In the genomic region with DNA sequence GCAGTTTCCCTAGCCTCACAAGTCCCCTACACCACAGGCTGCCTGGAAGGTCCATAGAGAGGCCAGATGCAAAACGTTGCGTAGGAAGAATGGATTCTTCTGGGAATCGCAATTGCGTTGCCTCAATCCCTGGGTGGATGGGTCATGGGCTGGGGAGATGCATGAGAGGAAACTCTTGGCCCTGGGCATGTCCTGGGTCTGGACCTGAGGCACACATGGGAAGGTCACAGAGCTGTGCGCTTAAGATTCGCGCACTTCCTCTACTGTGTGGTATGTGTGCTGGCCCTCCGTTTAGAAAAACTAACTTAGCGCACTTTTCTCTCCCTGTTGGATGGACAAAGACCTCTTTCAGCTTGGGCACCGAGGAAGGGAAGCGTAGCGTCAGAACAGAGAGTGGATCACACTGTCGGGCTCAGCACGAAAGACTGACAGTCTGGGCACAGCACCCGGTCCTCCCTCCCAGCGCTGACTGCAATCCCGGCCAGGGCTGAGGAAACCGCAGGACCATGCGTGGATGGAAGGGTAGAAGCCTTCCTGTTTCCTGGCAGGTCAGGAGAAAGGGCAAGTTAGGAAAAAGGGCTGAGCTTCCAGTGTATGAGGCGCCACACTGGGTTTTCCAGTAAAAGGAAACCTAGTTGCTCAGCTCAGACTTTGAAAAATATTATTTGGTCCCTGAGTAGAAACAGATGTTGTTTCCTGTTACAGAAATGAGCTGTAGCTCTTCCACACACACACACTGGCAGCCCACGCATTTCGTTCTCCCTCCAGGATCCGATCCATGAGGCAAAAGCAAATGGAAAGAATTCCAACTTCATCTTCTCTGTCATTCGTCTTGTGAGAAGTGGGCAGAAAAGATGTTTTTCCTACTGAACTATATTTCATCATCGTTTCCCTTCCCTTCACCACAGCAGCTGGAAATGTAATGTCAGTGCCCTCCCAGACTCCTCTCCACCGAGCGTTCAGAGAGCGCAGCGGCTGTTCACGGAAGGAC, we compare ENCODE assay signal across 9 cellular contexts.
DNase-seq lines count a peak whose midpoint lies in the region; ATAC-seq and TF ChIP-seq lines count a peak whose summit lies in the region.
"Had no signal": no experiment of that assay in that cellular context is flagged by ENCODE, and none has a peak within 500 bp of the region (broad histone marks: within the 10 kb centered on the region; RNA-seq: fewer than 3 reads in every experiment).

No MANE protein-coding gene starts in this region.

- H3K4me3 ChIP-seq in esophagus squamous epithelium (peak overlapping the region in 3 of 4 donors; percentile 17 to 50 (median 19)), H7 (ENCODE audit: insufficient read depth, low read depth, low read length) (no peak overlapping the region)

- peaks cover 0 to 17% (median 0%) of the 10 kb centered on the region in 3 donors for H3K4me1 ChIP-seq in esophagus squamous epithelium

- WGBS in esophagus squamous epithelium, 2 donors, result 43 to 56% methylated on average over 18 to 26 of the region's 30 CpGs

- no peaks in the 10 kb centered on the region for H3K36me3 Mint-ChIP-seq in natural killer cell treated with Interleukin-12 subunit alpha and Interleukin-12 subunit beta and Interleukin-15 and Interleukin-18, amount 100 ng/mL, for 72 hours

- intact Hi-C loops in Right ventricle myocardium inferior (cut with DNase I) (no loop called here), cardiac septum (cut with DNase I) (no loop called here), esophagus squamous epithelium (cut with DNase I) (no loop called here)

- no peaks in the 10 kb centered on the region for H3K9me3 Mint-ChIP-seq in natural killer cell treated with Interleukin-12 subunit alpha and Interleukin-12 subunit beta and Interleukin-15 and Interleukin-18, amount 100 ng/mL, for 72 hours

- peak; percentile 76 for ATAC-seq in Right ventricle myocardium inferior
- peak in 1 of 2 donors; percentile 50 for ATAC-seq in natural killer cell treated with Interleukin-12 subunit alpha and Interleukin-12 subunit beta and Interleukin-15 and Interleukin-18, amount 100 ng/mL, for 72 hours
- no peak for ATAC-seq in HG03196 (IDR thresholded peaks at IDR 0.05; ENCODE audit: unreplicated experiment)
- ATAC-seq in GM19455 (IDR thresholded peaks at IDR 0.05; ENCODE audit: unreplicated experiment), result no peak

- no peaks in the 10 kb centered on the region for H3K36me3 ChIP-seq in esophagus squamous epithelium
- no peaks in the 10 kb centered on the region for H3K36me3 ChIP-seq in H7 (replicated peaks; ENCODE audit: control insufficient read depth, insufficient read depth, low read length)

- H3K27ac Mint-ChIP-seq in natural killer cell treated with Interleukin-12 subunit alpha and Interleukin-12 subunit beta and Interleukin-15 and Interleukin-18, amount 100 ng/mL, for 72 hours, result no peak overlapping the region

- H3K9me3 ChIP-seq in esophagus squamous epithelium, result no peaks in the 10 kb centered on the region

- peaks cover 36 to 52% of the 10 kb centered on the region in 2 donors for H3K27me3 Mint-ChIP-seq in natural killer cell treated with Interleukin-12 subunit alpha and Interleukin-12 subunit beta and Interleukin-15 and Interleukin-18, amount 100 ng/mL, for 72 hours

- DNase-seq in Right ventricle myocardium inferior (ENCODE audit: missing footprints) (no peak), cardiac septum (ENCODE audit: low spot score) (no peak), esophagus squamous epithelium (lab: John Stamatoyannopoulos, UW) (no peak), NCI-H1417 treated with DMSO at 0.1 percent for 48 hours (lab: John Stamatoyannopoulos, UW) (no peak), H7 (no peak)
- DNase-seq in natural killer cell treated with Interleukin-12 subunit alpha and Interleukin-12 subunit beta and Interleukin-15 and Interleukin-18, amount 100 ng/mL, for 72 hours (ENCODE audit: low spot score), result no peak
- DNase-seq: CD4-positive, alpha-beta memory T cell had no signal

- peak overlapping the region; percentile 52 for H3K4me3 Mint-ChIP-seq in natural killer cell treated with Interleukin-12 subunit alpha and Interleukin-12 subunit beta and Interleukin-15 and Interleukin-18, amount 100 ng/mL, for 72 hours

- TF ChIP-seq CTCF in esophagus squamous epithelium (IDR thresholded peaks at IDR 0.05), result no peak

- TF ChIP-seq POLR2A in esophagus squamous epithelium (IDR thresholded peaks at IDR 0.05), result no peak

- peaks cover 0 to 12% of the 10 kb centered on the region in 2 donors for H3K4me1 Mint-ChIP-seq in natural killer cell treated with Interleukin-12 subunit alpha and Interleukin-12 subunit beta and Interleukin-15 and Interleukin-18, amount 100 ng/mL, for 72 hours (ENCODE audit: low read depth in 2 of 2)

- peaks cover 0 to 42% (median 0%) of the 10 kb centered on the region in 4 donors for H3K27me3 ChIP-seq in esophagus squamous epithelium
- H3K27me3 ChIP-seq in H7 (ENCODE audit: control insufficient read depth, insufficient read depth, low read length), result peaks cover 5% of the 10 kb centered on the region; the same call in 1 of the 2 replicates

- H3K27ac ChIP-seq in esophagus squamous epithelium, result peak overlapping the region; percentile 24 to 73 (median 63)
